ENCODE assay signal across 24 cellular contexts in the genomic region with DNA sequence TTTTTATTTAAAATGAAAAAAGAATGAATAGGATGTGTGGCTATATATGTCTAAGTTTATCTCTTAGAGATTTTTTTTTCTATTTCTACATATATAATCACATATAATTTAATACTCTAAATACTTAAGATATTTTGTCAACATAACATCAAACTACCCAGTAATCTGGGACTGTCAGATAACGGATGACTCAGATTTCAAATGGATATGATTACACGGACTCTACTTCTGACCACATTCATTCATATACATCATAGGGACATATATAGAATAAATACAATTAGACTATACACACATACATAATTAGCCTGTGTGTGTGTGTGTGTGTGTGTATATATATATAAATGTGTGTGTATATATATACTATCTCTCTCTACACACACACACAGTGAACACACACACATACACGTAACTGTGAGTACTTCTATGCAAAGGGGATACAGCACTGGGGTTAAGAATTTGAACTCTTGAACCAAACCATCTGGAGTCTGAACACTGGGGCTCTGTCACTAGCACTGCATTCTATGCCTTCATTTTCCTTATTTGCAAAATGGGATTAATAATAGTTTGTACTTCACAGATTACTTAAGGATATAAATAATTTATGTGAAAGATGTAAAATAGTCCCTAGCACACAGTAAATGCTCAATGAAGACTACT.
"Had no signal": no experiment of that assay in that cellular context is flagged by ENCODE, and none has a peak within 500 bp of the region (broad histone marks: within the 10 kb centered on the region; RNA-seq: fewer than 3 reads in every experiment).

No MANE protein-coding gene starts in this region.

- H3K4me1 Mint-ChIP-seq: immature natural killer cell; naive thymus-derived CD4-positive, alpha-beta T cell; nephron; neural progenitor cell; stimulated activated memory B cell treated with anti-CD40 and anti-IgM and Interleukin-4, amounts not matched to agents 10 μg/mL and 1 μg/mL and 100 μg/mL, for 72 hours had no signal

- H3K4me3 Mint-ChIP-seq: immature natural killer cell; mesothelial cell of epicardium; naive thymus-derived CD4-positive, alpha-beta T cell; nephron; neural progenitor cell; stimulated activated memory B cell treated with anti-CD40 and anti-IgM and Interleukin-4, amounts not matched to agents 10 μg/mL and 1 μg/mL and 100 μg/mL, for 72 hours; type B pancreatic cell had no signal

- H3K9me3 Mint-ChIP-seq: immature natural killer cell; naive thymus-derived CD4-positive, alpha-beta T cell; nephron; neural progenitor cell; stimulated activated memory B cell treated with anti-CD40 and anti-IgM and Interleukin-4, amounts not matched to agents 10 μg/mL and 1 μg/mL and 100 μg/mL, for 72 hours; type B pancreatic cell had no signal

- DNase-seq: dermis blood vessel endothelial cell; effector memory CD4-positive, alpha-beta T cell; erythroblast; esophagus squamous epithelium; foreskin melanocyte; hypothalamus; immature natural killer cell; left cardiac atrium; left lung; mesenchymal stem cell; mucosa of descending colon; naive thymus-derived CD4-positive, alpha-beta T cell; right lobe of liver; stimulated activated CD4-positive, alpha-beta T cell treated with anti-CD3 and anti-CD28 coated beads, Interleukin-4, amount 100 ng/mL, for 4 hours; stimulated activated naive CD8-positive, alpha-beta T cell treated with anti-CD3 and anti-CD28 coated beads, Interleukin-15, Interleukin-2, amounts not matched to agents 100 U/mL and 50 U/mL, for 24 hours; substantia nigra; testis; tibial artery had no signal

- ATAC-seq: left cardiac atrium; left lung; mucosa of descending colon; naive thymus-derived CD4-positive, alpha-beta T cell; right lobe of liver; stimulated activated memory B cell treated with anti-CD40 and anti-IgM and Interleukin-4, amounts not matched to agents 10 μg/mL and 1 μg/mL and 100 μg/mL, for 72 hours; stimulated activated naive CD8-positive, alpha-beta T cell treated with anti-CD3 and anti-CD28 coated beads, Interleukin-15, Interleukin-2, amounts not matched to agents 100 U/mL and 50 U/mL, for 24 hours had no signal

- H3K27me3 Mint-ChIP-seq: progenitor cell of endocrine pancreas, type B pancreatic cell had no signal

- H3K36me3 Mint-ChIP-seq: stimulated activated memory B cell treated with anti-CD40 and anti-IgM and Interleukin-4, amounts not matched to agents 10 μg/mL and 1 μg/mL and 100 μg/mL, for 72 hours had no signal

- H3K27ac Mint-ChIP-seq: immature natural killer cell; mesothelial cell of epicardium; naive thymus-derived CD4-positive, alpha-beta T cell; nephron; neural progenitor cell; progenitor cell of endocrine pancreas; stimulated activated memory B cell treated with anti-CD40 and anti-IgM and Interleukin-4, amounts not matched to agents 10 μg/mL and 1 μg/mL and 100 μg/mL, for 72 hours; type B pancreatic cell had no signal
